9 cellular contexts compared by ENCODE assay signal in genomic region chr7:87059525-87060287, GRCh38. TPM values are rescaled to one million over a fixed set of nuclear protein-coding genes. Genes with fewer than 3 reads are reported as not detected.
A peak's percentile ranks its signal among the peaks of the same experiment; 100 is the strongest.
DNase-seq lines count a peak whose midpoint lies in the region; ATAC-seq and TF ChIP-seq lines count a peak whose summit lies in the region.
"Had no signal": no experiment of that assay in that cellular context is flagged by ENCODE, and none has a peak within 500 bp of the region (broad histone marks: within the 10 kb centered on the region; RNA-seq: fewer than 3 reads in every experiment).

Gene ELAPOR2, minus strand, starts transcription at chr7:87059654. Its CDS starts 141 bp downstream, at chr7:87059513.

- in situ Hi-C loops in endometrial microvascular endothelial cells (cut with HindIII; ENCODE audit: inconsistent ontology term, low pct_unique_long_range_greater_than_20kb, low sequenced_read_pairs) = no loop called here

- H3K4me3 ChIP-seq in mesodermal cell (ENCODE audit: extremely low read depth, insufficient read depth, low read length, poor library complexity, severe bottlenecking) = peak within 1 kb of the TSS; percentile 54

- CTCF ChIA-PET in CD4-positive, alpha-beta T cell (lab: Charles Lee) = interaction anchor here (0.8 to 1.4 kb wide), 7 partner anchors 89 to 161 kb away, joined by 3 to 12 read pairs (median 3); partner anchors contain the start of genes DMTF1 and TMEM243
- CTCF ChIA-PET in activated CD8-positive, alpha-beta memory T cell treated with anti-CD3 and anti-CD28 coated beads, Interleukin-2, amount 10 ng/mL, durations not matched to agents 7 days and 5 days (lab: Charles Lee) = interaction anchor here (1.0 to 2.4 kb wide), 2 partner anchors 89 to 136 kb away, joined by 4 to 7 read pairs; no protein-coding TSS in a partner anchor

- H3K36me3 ChIP-seq in mesodermal cell (ENCODE audit: control insufficient read depth, insufficient read depth, low read length) = no peaks in the 10 kb centered on the region

- H3K36me3 Mint-ChIP-seq in CD4-positive, alpha-beta T cell (ENCODE audit: low read depth) = no peaks in the 10 kb centered on the region
- H3K36me3 Mint-ChIP-seq in activated CD8-positive, alpha-beta memory T cell treated with anti-CD3 and anti-CD28 coated beads, Interleukin-2, amount 10 ng/mL, durations not matched to agents 7 days and 5 days = no peaks in the 10 kb centered on the region

- H3K4me3 Mint-ChIP-seq in CD4-positive, alpha-beta T cell = peak within 1 kb of the TSS; percentile 92
- H3K4me3 Mint-ChIP-seq in activated CD8-positive, alpha-beta memory T cell treated with anti-CD3 and anti-CD28 coated beads, Interleukin-2, amount 10 ng/mL, durations not matched to agents 7 days and 5 days = peak within 1 kb of the TSS; percentile 70

- no peaks in the 10 kb centered on the region for H3K27me3 ChIP-seq in CD4-positive, alpha-beta T cell (ENCODE audit: control insufficient read depth, insufficient read depth, low read length)

- H3K9me3 ChIP-seq in CD4-positive, alpha-beta T cell (ENCODE audit: control insufficient read depth, low read length) = no peaks in the 10 kb centered on the region
- H3K9me3 ChIP-seq in mesodermal cell (ENCODE audit: control insufficient read depth, low read length) = no peaks in the 10 kb centered on the region

- intact Hi-C loops in CD4-positive, alpha-beta T cell (cut with DNase I, micrococcal nuclease) = loop anchor here (2.0 to 10.0 kb wide), 7 partner anchors 81 to 815 kb away; partner anchors contain the start of genes DMTF1 (in 2 of the 2), DBF4 (in 1 of the 2), SLC25A40 (in 1 of the 2) and TMEM243 (in 1 of the 2)

- no peaks in the 10 kb centered on the region for H3K9me3 Mint-ChIP-seq in CD4-positive, alpha-beta T cell
- H3K9me3 Mint-ChIP-seq in activated CD8-positive, alpha-beta memory T cell treated with anti-CD3 and anti-CD28 coated beads, Interleukin-2, amount 10 ng/mL, durations not matched to agents 7 days and 5 days (ENCODE audit: low read depth) = no peaks in the 10 kb centered on the region

- peaks cover 8% of the 10 kb centered on the region for H3K4me1 ChIP-seq in mesodermal cell (ENCODE audit: control insufficient read depth, insufficient read depth, low read length, poor library complexity, severe bottlenecking)

- ATAC-seq in CD4-positive, alpha-beta T cell (ENCODE audit: poor library complexity) = peak; percentile 93
- ATAC-seq in GM19372 (IDR thresholded peaks at IDR 0.05; ENCODE audit: low read depth, unreplicated experiment) = peak; percentile 92
- ATAC-seq in HG03520 (IDR thresholded peaks at IDR 0.05; ENCODE audit: unreplicated experiment) = peak; percentile 94
- ATAC-seq in activated CD8-positive, alpha-beta memory T cell treated with anti-CD3 and anti-CD28 coated beads, Interleukin-2, amount 10 ng/mL, durations not matched to agents 7 days and 5 days = peak; percentile 95

- POLR2A ChIA-PET in CD4-positive, alpha-beta T cell (lab: Charles Lee) = interaction anchor here (0.8 to 2.1 kb wide), 6 partner anchors 21 to 286 kb away, joined by 3 to 22 read pairs (median 4); partner anchors contain the start of genes CROT, DMTF1 and TMEM243

- DNase-seq in CD4-positive, alpha-beta T cell = peak; percentile 61 to 90 (median 72)
- DNase-seq in NCI-H774 (lab: John Stamatoyannopoulos, UW) = peak; percentile 87
- DNase-seq in activated CD8-positive, alpha-beta memory T cell treated with anti-CD3 and anti-CD28 coated beads, Interleukin-2, amount 10 ng/mL, durations not matched to agents 7 days and 5 days = peak; percentile 79
- DNase-seq in stimulated activated CD8-positive, alpha-beta memory T cell treated with anti-CD3 and anti-CD28 coated beads, Interleukin-15, amount 100 ng/mL, for 48 hours (ENCODE audit: low read depth in 2 of 2) = peak; percentile 74 to 77

- TF ChIP-seq CTCF in CD4-positive, alpha-beta T cell (IDR thresholded peaks at IDR 0.05) = peak; percentile 46

- H3K27ac Mint-ChIP-seq in CD4-positive, alpha-beta T cell = peak within 1 kb of the TSS; percentile 75
- peak within 1 kb of the TSS; percentile 33 for H3K27ac Mint-ChIP-seq in activated CD8-positive, alpha-beta memory T cell treated with anti-CD3 and anti-CD28 coated beads, Interleukin-2, amount 10 ng/mL, durations not matched to agents 7 days and 5 days

- H3K4me1 Mint-ChIP-seq in CD4-positive, alpha-beta T cell (ENCODE audit: low read depth) = peaks cover 13% of the 10 kb centered on the region
- peaks cover 14% of the 10 kb centered on the region for H3K4me1 Mint-ChIP-seq in activated CD8-positive, alpha-beta memory T cell treated with anti-CD3 and anti-CD28 coated beads, Interleukin-2, amount 10 ng/mL, durations not matched to agents 7 days and 5 days

- peaks cover 13% of the 10 kb centered on the region for H3K27me3 Mint-ChIP-seq in CD4-positive, alpha-beta T cell
- peaks cover 16% of the 10 kb centered on the region for H3K27me3 Mint-ChIP-seq in activated CD8-positive, alpha-beta memory T cell treated with anti-CD3 and anti-CD28 coated beads, Interleukin-2, amount 10 ng/mL, durations not matched to agents 7 days and 5 days

- H3K27ac ChIP-seq in CD4-positive, alpha-beta T cell (ENCODE audit: low read depth, low read length) = no peak within 1 kb of the TSS
- H3K27ac ChIP-seq in mesodermal cell (ENCODE audit: low read depth, low read length, severe bottlenecking) = no peak within 1 kb of the TSS
- H3K27ac ChIP-seq: epithelial cell of prostate had no signal

- WGBS in mesodermal cell (ENCODE audit: insufficient coverage in 2 of 2), 2 experiments = 0 to 1% methylated on average over 31 to 42 of the region's 70 CpGs

RNA-seq across cellular contexts. Expression of gene ELAPOR2, which starts in this region (rescaled TPM):
- 1 to 10 TPM; 7.2 to 7.7 TPM for total RNA-seq in CD4-positive, alpha-beta T cell
- total RNA-seq in activated CD8-positive, alpha-beta memory T cell treated with anti-CD3 and anti-CD28 coated beads, Interleukin-2, amount 10 ng/mL, durations not matched to agents 7 days and 5 days = 1 to 10 TPM; 2.3 to 3.3 TPM
- total RNA-seq in endometrial microvascular endothelial cells (ENCODE audit: inconsistent ontology term) = 42.3 TPM
- 50.7 TPM for polyA plus RNA-seq in mesodermal cell (2013, experiment 1 of 2)
- 48.2 TPM for polyA plus RNA-seq in mesodermal cell (2013, experiment 2 of 2)
